8 cellular contexts compared by ENCODE assay signal in genomic region chr17:47539085-47539484, GRCh38. TPM values are rescaled to one million over a fixed set of nuclear protein-coding genes. Genes with fewer than 3 reads are reported as not detected.
DNase-seq lines count a peak whose midpoint lies in the region; ATAC-seq and TF ChIP-seq lines count a peak whose summit lies in the region.
"Not testable (repeated sequence)": the region's sequence is repeated elsewhere in the genome, so short reads cannot be mapped to it uniquely, and the experiment has no call there.

No MANE protein-coding gene starts in this region.

- not testable (repeated sequence) for H2BK20ac ChIP-seq in H9 (ENCODE audit: low read depth, low read length, poor library complexity, severe bottlenecking)

- H3K18ac ChIP-seq in H9 (ENCODE audit: insufficient read length, low read depth, low read length) = not testable (repeated sequence)

- not testable (repeated sequence) for H3K23me2 ChIP-seq in H9 (ENCODE audit: insufficient read length, low read depth, low read length, poor library complexity, severe bottlenecking)

- H3K36me3 ChIP-seq in hepatocyte (replicated peaks; ENCODE audit: insufficient read depth, low read depth); osteoblast (ENCODE audit: insufficient read depth, low read length): not testable (repeated sequence)

- H3K79me1 ChIP-seq in H9 (ENCODE audit: insufficient read depth, low read depth, low read length, poor library complexity, severe bottlenecking) = not testable (repeated sequence)

- not testable (repeated sequence) for H3K4me1 ChIP-seq in H9 (ENCODE audit: insufficient read depth, low read length); hepatocyte (ENCODE audit: insufficient read depth); osteoblast (ENCODE audit: insufficient read depth, low read length)

- intact Hi-C loops in MCF 10A (cut with micrococcal nuclease) = not testable (repeated sequence)

- H3K23ac ChIP-seq in H9 (ENCODE audit: insufficient read length, low read depth, low read length) = not testable (repeated sequence)

- not testable (repeated sequence) for H3K9me3 ChIP-seq in H9 (ENCODE audit: control insufficient read depth, low read depth, low read length); hepatocyte (ENCODE audit: low read depth); osteoblast (ENCODE audit: low read depth, low read length)

- H3T11ph ChIP-seq in H9 (ENCODE audit: low read length) = not testable (repeated sequence)

- CTCF ChIA-PET in MCF 10A (lab: Yijun Ruan, JAX) = interaction anchor here (0.7 kb wide), 1 partner anchor 10 kb away, joined by 3 read pairs; no protein-coding TSS in a partner anchor

- not testable (repeated sequence) for H3K36me3 Mint-ChIP-seq in H9 (ENCODE audit: insufficient read depth in 1 of 3, low read depth in 3 of 3); activated T-cell treated with anti-CD3 and anti-CD28 coated beads, Interleukin-2, amount 50 U/mL, for 72 hours (ENCODE audit: insufficient read depth in 2 of 2); type B pancreatic cell
- H3K36me3 Mint-ChIP-seq in MCF 10A (ENCODE audit: insufficient read depth, unreplicated experiment) = peaks cover 22% of the 10 kb centered on the region

- not testable (repeated sequence) for BruUV-seq in MCF 10A (replicated peaks; lab: Mats Ljungman, UMichigan)

- H4K20me1 ChIP-seq in H9 (ENCODE audit: control insufficient read depth, insufficient read depth, insufficient read length); osteoblast (ENCODE audit: insufficient read depth, low read length): not testable (repeated sequence)
- H4K20me1 ChIP-seq in hepatocyte (ENCODE audit: insufficient read depth, poor library complexity, severe bottlenecking) = peaks cover 51% of the 10 kb centered on the region

- not testable (repeated sequence) for H3K56ac ChIP-seq in H9 (ENCODE audit: insufficient read length, low read depth, low read length)

- H2BK5ac ChIP-seq in H9 (ENCODE audit: insufficient read length, low read length) = not testable (repeated sequence)

- not testable (repeated sequence) for H2BK12ac ChIP-seq in H9 (ENCODE audit: insufficient read length, low read depth, low read length)

- not testable (repeated sequence) for H3K4ac ChIP-seq in H9 (ENCODE audit: low read depth, low read length)

- not testable (repeated sequence) for H3K4me3 Mint-ChIP-seq in H9; activated T-cell treated with anti-CD3 and anti-CD28 coated beads, Interleukin-2, amount 50 U/mL, for 72 hours; MCF 10A (ENCODE audit: unreplicated experiment); type B pancreatic cell

- POLR2A ChIA-PET in MCF 10A (lab: Yijun Ruan, JAX) = not testable (repeated sequence)

- not testable (repeated sequence) for H3K4me1 Mint-ChIP-seq in H9; activated T-cell treated with anti-CD3 and anti-CD28 coated beads, Interleukin-2, amount 50 U/mL, for 72 hours (ENCODE audit: low read depth); MCF 10A (ENCODE audit: insufficient read depth, unreplicated experiment); type B pancreatic cell (ENCODE audit: unreplicated experiment)

- not testable (repeated sequence) for H4K91ac ChIP-seq in H9 (ENCODE audit: insufficient read length, low read depth, low read length)

- H3K9me3 Mint-ChIP-seq in H9; activated T-cell treated with anti-CD3 and anti-CD28 coated beads, Interleukin-2, amount 50 U/mL, for 72 hours; MCF 10A (ENCODE audit: unreplicated experiment); type B pancreatic cell: not testable (repeated sequence)

- peak overlapping the region in 2 of 3 experiments; percentile 12 to 71; a peak in 2 of 7 replicates for H3K27ac Mint-ChIP-seq in H9
- H3K27ac Mint-ChIP-seq in activated T-cell treated with anti-CD3 and anti-CD28 coated beads, Interleukin-2, amount 50 U/mL, for 72 hours = peak overlapping the region; percentile 46
- peak overlapping the region; percentile 61 for H3K27ac Mint-ChIP-seq in MCF 10A (ENCODE audit: low read depth, unreplicated experiment)
- peak overlapping the region; percentile 62 for H3K27ac Mint-ChIP-seq in type B pancreatic cell

- peak; percentile 1 for DNase-seq in AG08395 (ENCODE audit: low spot score)
- DNase-seq in H9; activated T-cell treated with anti-CD3 and anti-CD28 coated beads, Interleukin-2, amount 50 U/mL, for 72 hours; MCF 10A (ENCODE audit: unreplicated experiment); hepatocyte (ENCODE audit: low spot score); type B pancreatic cell (ENCODE audit: extremely low spot score, unreplicated experiment): not testable (repeated sequence)
- peak; percentile 23 for DNase-seq in fibroblast of peridontal ligament (ENCODE audit: extremely low read depth)
- peak; percentile 25 for DNase-seq in osteoblast (ENCODE audit: insufficient read length, low spot score, missing footprints)

- TF ChIP-seq CTCF in H9 (conservative IDR thresholded peaks at IDR 0.05); MCF 10A (IDR thresholded peaks at IDR 0.05; ENCODE audit: unreplicated experiment); hepatocyte (IDR thresholded peaks at IDR 0.05; ENCODE audit: poor library complexity); osteoblast (IDR thresholded peaks at IDR 0.05; ENCODE audit: extremely low read depth, low read depth, low read length); type B pancreatic cell (conservative IDR thresholded peaks at IDR 0.05): not testable (repeated sequence)

- H2AFZ ChIP-seq in H9 (ENCODE audit: low read length); hepatocyte; osteoblast (ENCODE audit: low read length): not testable (repeated sequence)

- not testable (repeated sequence) for H2AK5ac ChIP-seq in H9 (ENCODE audit: insufficient read length, low read length)

- not testable (repeated sequence) for H3K9ac ChIP-seq in H9 (ENCODE audit: extremely low read depth, insufficient read length, low read length)

- WGBS in H9 (ENCODE audit: extremely low coverage, insufficient read length, low lambda C conversion rate) = no CpG with 5 or more reads among the region's 3 CpGs
- WGBS in hepatocyte (ENCODE audit: low lambda C conversion rate, missing lambda C conversion rate) = 42% methylated on average over 3 of the region's 3 CpGs

- H4K5ac ChIP-seq in H9 (ENCODE audit: insufficient read length, low read depth, low read length) = not testable (repeated sequence)

- not testable (repeated sequence) for H3K4me3 ChIP-seq in hepatocyte; osteoblast (ENCODE audit: insufficient read depth, low read length)

- not testable (repeated sequence) for H3K79me2 ChIP-seq in H9 (ENCODE audit: insufficient read depth, low read length)
- H3K79me2 ChIP-seq in hepatocyte (peaks cover 84% of the 10 kb centered on the region), osteoblast (ENCODE audit: insufficient read depth, low read length) (peaks cover 61% of the 10 kb centered on the region)

- not testable (repeated sequence) for H2BK15ac ChIP-seq in H9 (ENCODE audit: low read depth, low read length)

- not testable (repeated sequence) for H3K27ac ChIP-seq in H9 (ENCODE audit: insufficient read length, low read depth, low read length); osteoblast (ENCODE audit: low read depth, low read length)
- peak overlapping the region; percentile 40 for H3K27ac ChIP-seq in hepatocyte

- H4K8ac ChIP-seq in H9 (replicated peaks; ENCODE audit: insufficient read length, low read depth, low read length) = not testable (repeated sequence)

- not testable (repeated sequence) for H2BK120ac ChIP-seq in H9 (ENCODE audit: low read depth, low read length, poor library complexity, severe bottlenecking)

- not testable (repeated sequence) for H3K27me3 ChIP-seq in H9 (ENCODE audit: insufficient read depth, low read length); hepatocyte; osteoblast (ENCODE audit: insufficient read depth, low read length)

- H3K27me3 Mint-ChIP-seq in H9 (ENCODE audit: low read depth); activated T-cell treated with anti-CD3 and anti-CD28 coated beads, Interleukin-2, amount 50 U/mL, for 72 hours (ENCODE audit: low read depth); MCF 10A (ENCODE audit: insufficient read depth, unreplicated experiment); type B pancreatic cell: not testable (repeated sequence)

- H3K9me2 ChIP-seq in hepatocyte (replicated peaks; ENCODE audit: insufficient read depth) = not testable (repeated sequence)

- not testable (repeated sequence) for H3K4me2 ChIP-seq in H9 (ENCODE audit: insufficient read depth, insufficient read length, low read length); osteoblast (ENCODE audit: insufficient read depth, low read length)
- peak overlapping the region; percentile 0 for H3K4me2 ChIP-seq in hepatocyte

- not testable (repeated sequence) for ATAC-seq in activated T-cell treated with anti-CD3 and anti-CD28 coated beads, Interleukin-2, amount 50 U/mL, for 72 hours (replicated peaks in 1 of 2)

- H3K14ac ChIP-seq in H9 (ENCODE audit: insufficient read depth, low read length) = not testable (repeated sequence)

RNA-seq across cellular contexts. Expression of gene NPEPPS, which starts 8.2 kb away (rescaled TPM):
- total RNA-seq in H9 (2021) = 116 and 117 TPM in 2 replicates
- 100 to 1,000 TPM; 157 to 163 TPM for total RNA-seq in activated T-cell treated with anti-CD3 and anti-CD28 coated beads, Interleukin-2, amount 50 U/mL, for 72 hours
- total RNA-seq in MCF 10A (2022) = 78.4 and 88.0 TPM in 2 replicates
- 75.8 and 104 TPM in 2 replicates for total RNA-seq in hepatocyte
- polyA plus RNA-seq in hepatocyte = 97.6 and 120 TPM in 2 replicates
- total RNA-seq in osteoblast = 104 and 105 TPM in 2 replicates
- 150 and 186 TPM in 2 replicates for total RNA-seq in type B pancreatic cell (ENCODE audit: low replicate concordance)
